Comparison of ENCODE assay signal across 1 cellular context in genomic region chr5:173629628-173630027, GRCh38.
TF ChIP-seq lines count a peak whose summit lies in the region.

No MANE protein-coding gene starts in this region.

TF ChIP-seq in GM12878, 131 proteins besides CTCF, POLR2A, EP300 and RAD21 (continued from another document):
- no peak for TF ChIP-seq BCLAF1 (IDR thresholded peaks at IDR 0.05)
- no peak for TF ChIP-seq CHD4 (IDR thresholded peaks at IDR 0.05)
TF ChIP-seq in GM12878: peak in this region for 1.
